1 cellular context compared by ENCODE assay signal in the genomic region with DNA sequence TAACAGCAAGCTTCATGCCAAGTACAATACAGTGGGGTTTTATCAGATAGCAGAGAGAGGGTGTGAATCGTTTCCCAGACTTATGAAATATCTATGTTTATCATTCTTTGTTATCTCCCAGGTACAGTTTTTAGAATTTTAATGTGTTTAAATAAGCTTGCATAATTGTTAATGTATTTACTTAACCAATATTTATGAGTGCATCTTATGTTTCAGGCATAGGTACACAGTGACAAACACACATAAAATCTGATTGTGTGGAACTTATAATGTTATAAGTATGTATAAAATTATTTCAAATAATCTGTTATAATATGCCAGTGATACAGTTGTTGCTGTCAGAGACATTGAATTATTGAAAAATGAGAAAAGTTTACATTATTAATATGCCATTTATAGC.
TF ChIP-seq lines count a peak whose summit lies in the region.

No MANE protein-coding gene starts in this region.

TF ChIP-seq in SK-N-SH, 30 proteins besides CTCF, POLR2A, EP300 and RAD21 (continued from another document):
- TF ChIP-seq, protein P1, sequence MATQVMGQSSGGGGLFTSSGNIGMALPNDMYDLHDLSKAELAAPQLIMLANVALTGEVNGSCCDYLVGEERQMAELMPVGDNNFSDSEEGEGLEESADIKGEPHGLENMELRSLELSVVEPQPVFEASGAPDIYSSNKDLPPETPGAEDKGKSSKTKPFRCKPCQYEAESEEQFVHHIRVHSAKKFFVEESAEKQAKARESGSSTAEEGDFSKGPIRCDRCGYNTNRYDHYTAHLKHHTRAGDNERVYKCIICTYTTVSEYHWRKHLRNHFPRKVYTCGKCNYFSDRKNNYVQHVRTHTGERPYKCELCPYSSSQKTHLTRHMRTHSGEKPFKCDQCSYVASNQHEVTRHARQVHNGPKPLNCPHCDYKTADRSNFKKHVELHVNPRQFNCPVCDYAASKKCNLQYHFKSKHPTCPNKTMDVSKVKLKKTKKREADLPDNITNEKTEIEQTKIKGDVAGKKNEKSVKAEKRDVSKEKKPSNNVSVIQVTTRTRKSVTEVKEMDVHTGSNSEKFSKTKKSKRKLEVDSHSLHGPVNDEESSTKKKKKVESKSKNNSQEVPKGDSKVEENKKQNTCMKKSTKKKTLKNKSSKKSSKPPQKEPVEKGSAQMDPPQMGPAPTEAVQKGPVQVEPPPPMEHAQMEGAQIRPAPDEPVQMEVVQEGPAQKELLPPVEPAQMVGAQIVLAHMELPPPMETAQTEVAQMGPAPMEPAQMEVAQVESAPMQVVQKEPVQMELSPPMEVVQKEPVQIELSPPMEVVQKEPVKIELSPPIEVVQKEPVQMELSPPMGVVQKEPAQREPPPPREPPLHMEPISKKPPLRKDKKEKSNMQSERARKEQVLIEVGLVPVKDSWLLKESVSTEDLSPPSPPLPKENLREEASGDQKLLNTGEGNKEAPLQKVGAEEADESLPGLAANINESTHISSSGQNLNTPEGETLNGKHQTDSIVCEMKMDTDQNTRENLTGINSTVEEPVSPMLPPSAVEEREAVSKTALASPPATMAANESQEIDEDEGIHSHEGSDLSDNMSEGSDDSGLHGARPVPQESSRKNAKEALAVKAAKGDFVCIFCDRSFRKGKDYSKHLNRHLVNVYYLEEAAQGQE (IDR thresholded peaks at IDR 0.05; ENCODE audit: low read depth, low read length): no peak
- no peak for TF ChIP-seq GATA2 (CRISPR knock-in tag; IDR thresholded peaks at IDR 0.05)
- TF ChIP-seq, protein P2, sequence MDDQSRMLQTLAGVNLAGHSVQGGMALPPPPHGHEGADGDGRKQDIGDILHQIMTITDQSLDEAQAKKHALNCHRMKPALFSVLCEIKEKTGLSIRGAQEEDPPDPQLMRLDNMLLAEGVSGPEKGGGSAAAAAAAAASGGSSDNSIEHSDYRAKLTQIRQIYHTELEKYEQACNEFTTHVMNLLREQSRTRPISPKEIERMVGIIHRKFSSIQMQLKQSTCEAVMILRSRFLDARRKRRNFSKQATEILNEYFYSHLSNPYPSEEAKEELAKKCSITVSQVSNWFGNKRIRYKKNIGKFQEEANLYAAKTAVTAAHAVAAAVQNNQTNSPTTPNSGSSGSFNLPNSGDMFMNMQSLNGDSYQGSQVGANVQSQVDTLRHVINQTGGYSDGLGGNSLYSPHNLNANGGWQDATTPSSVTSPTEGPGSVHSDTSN (IDR thresholded peaks at IDR 0.05): no peak
